ENCODE assay signal across 2 cellular contexts in genomic region chr16:2158262-2158638, GRCh38.
TF ChIP-seq lines count a peak whose summit lies in the region.

No MANE protein-coding gene starts in this region.

TF ChIP-seq in SK-N-SH, 30 proteins besides CTCF, POLR2A, EP300 and RAD21:
- TF ChIP-seq MAX (IDR thresholded peaks at IDR 0.05; ENCODE audit: low read depth) = no peak
- no peak for TF ChIP-seq NFIC (IDR thresholded peaks at IDR 0.05; ENCODE audit: borderline replicate concordance)
- TF ChIP-seq TCF12 (IDR thresholded peaks at IDR 0.05) = no peak
- TF ChIP-seq FOXM1 (IDR thresholded peaks at IDR 0.05; ENCODE audit: low read depth) = no peak
- no peak for TF ChIP-seq IRF3 (IDR thresholded peaks at IDR 0.05; ENCODE audit: low read depth, low read length)

TF ChIP-seq in SK-N-SH treated with all-trans-retinoic acid at 6 μM for 48 hours, 23 proteins besides CTCF, POLR2A, EP300 and RAD21:
- TF ChIP-seq CREB5 (CRISPR knock-in tag; IDR thresholded peaks at IDR 0.05; ENCODE audit: low read depth) (no peak), ZFP3 (CRISPR knock-in tag; IDR thresholded peaks at IDR 0.05) (no peak), PATZ1 (CRISPR knock-in tag; IDR thresholded peaks at IDR 0.05; ENCODE audit: borderline replicate concordance) (no peak), ZNF70 (CRISPR knock-in tag; IDR thresholded peaks at IDR 0.05) (no peak), CSRNP3 (CRISPR knock-in tag; IDR thresholded peaks at IDR 0.05) (no peak), PPARA (CRISPR knock-in tag; IDR thresholded peaks at IDR 0.05; ENCODE audit: borderline replicate concordance) (no peak), ZFP30 (CRISPR knock-in tag; IDR thresholded peaks at IDR 0.05) (no peak)
